In the genomic region with DNA sequence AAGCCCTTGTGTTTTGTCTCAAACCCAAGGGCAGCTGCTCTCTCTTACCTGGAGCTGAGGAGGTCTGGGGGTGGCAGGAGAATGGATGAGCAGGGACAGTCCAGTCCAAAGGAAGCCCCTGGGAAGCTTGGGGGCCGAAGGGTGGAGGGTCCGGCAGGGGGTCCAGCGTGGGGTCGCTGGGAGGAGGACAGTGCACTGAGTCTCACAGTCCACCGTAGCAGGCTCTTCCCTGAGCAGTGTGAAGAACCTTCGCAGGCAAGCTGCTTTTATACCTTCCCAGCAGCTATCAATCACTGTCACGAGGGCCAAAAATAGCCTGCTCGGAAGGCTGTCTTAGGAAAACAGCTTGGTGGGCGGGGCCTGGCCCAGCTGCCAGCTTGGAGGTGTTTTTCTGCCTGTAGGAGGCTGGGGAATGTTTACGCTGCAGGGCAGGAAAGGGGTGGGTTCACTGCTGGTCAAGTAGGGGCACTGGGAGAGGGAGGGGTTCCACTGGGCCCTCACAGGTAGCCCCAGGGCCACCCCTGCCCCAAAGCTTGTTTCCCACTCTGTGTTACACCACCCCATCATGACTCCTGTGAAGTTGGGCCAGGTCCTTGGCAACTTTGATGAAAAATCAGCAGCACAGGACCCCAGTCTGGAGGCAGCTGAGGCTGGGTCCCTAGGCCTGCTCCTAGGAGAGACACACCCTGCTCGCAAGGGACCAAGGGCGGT, we compare ENCODE assay signal across 9 cellular contexts. TPM values are rescaled to one million over a fixed set of nuclear protein-coding genes. Genes with fewer than 3 reads are reported as not detected.
DNase-seq lines count a peak whose midpoint lies in the region; ATAC-seq, FAIRE-seq and TF ChIP-seq lines count a peak whose summit lies in the region.
"Had no signal": no experiment of that assay in that cellular context is flagged by ENCODE, and none has a peak within 500 bp of the region (broad histone marks: within the 10 kb centered on the region; RNA-seq: fewer than 3 reads in every experiment).

A gene with protein sequence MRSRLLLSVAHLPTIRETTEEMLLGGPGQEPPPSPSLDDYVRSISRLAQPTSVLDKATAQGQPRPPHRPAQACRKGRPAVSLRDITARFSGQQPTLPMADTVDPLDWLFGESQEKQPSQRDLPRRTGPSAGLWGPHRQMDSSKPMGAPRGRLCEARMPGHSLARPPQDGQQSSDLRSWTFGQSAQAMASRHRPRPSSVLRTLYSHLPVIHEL (minus strand): TSS at position 240 of the 711 bp plus-strand sequence. CDS start 779 bp downstream, outside the sequence.

- no peak within 1 kb of the TSS for H2BK15ac ChIP-seq in mesendoderm (replicated peaks; ENCODE audit: low read depth)

- H3K4me1 Mint-ChIP-seq in activated CD4-positive, alpha-beta T cell treated with anti-CD3 and anti-CD28 coated beads for 36 hours, result peaks cover 5% of the 10 kb centered on the region

- peak within 1 kb of the TSS; percentile 33 for H2AK5ac ChIP-seq in mesendoderm (ENCODE audit: low read length)

- POLR2A ChIA-PET in activated CD4-positive, alpha-beta T cell treated with anti-CD3 and anti-CD28 coated beads for 36 hours (lab: Charles Lee), result no interaction called here

- ATAC-seq in activated CD4-positive, alpha-beta T cell treated with anti-CD3 and anti-CD28 coated beads for 36 hours, result peak; percentile 42

- peak within 1 kb of the TSS; percentile 75 for H3K23ac ChIP-seq in mesendoderm (ENCODE audit: low read length)

- H3K9me3 ChIP-seq in MM.1S (replicated peaks; ENCODE audit: insufficient read depth, low read length), result no peaks in the 10 kb centered on the region
- H3K9me3 ChIP-seq in SJCRH30 (replicated peaks), result no peaks in the 10 kb centered on the region
- H3K9me3 ChIP-seq in effector memory CD4-positive, alpha-beta T cell (ENCODE audit: control insufficient read depth, low read length), result no peaks in the 10 kb centered on the region

- 0 out of 2 replicates have a peak, but pooled peaks cover 4% of the 10 kb centered on the region for H3K36me3 ChIP-seq in MM.1S (replicated peaks; ENCODE audit: insufficient read depth, low read length)
- H3K36me3 ChIP-seq in SJCRH30, result no peaks in the 10 kb centered on the region
- no peaks in the 10 kb centered on the region for H3K36me3 ChIP-seq in mesendoderm (ENCODE audit: control insufficient read depth, insufficient read depth, low read length)
- no peaks in the 10 kb centered on the region for H3K36me3 ChIP-seq in effector memory CD4-positive, alpha-beta T cell (ENCODE audit: control insufficient read depth, insufficient read depth, low read length)

- peak within 1 kb of the TSS; percentile 33 for H3K27ac Mint-ChIP-seq in activated CD4-positive, alpha-beta T cell treated with anti-CD3 and anti-CD28 coated beads for 36 hours
- H3K27ac Mint-ChIP-seq: activated naive CD8-positive, alpha-beta T cell treated with anti-CD3 and anti-CD28 coated beads, Interleukin-2, amount 10 ng/mL, durations not matched to agents 7 days and 5 days had no signal

- no peak within 1 kb of the TSS for H3K4me3 Mint-ChIP-seq in activated CD4-positive, alpha-beta T cell treated with anti-CD3 and anti-CD28 coated beads for 36 hours
- H3K4me3 Mint-ChIP-seq: activated naive CD8-positive, alpha-beta T cell treated with anti-CD3 and anti-CD28 coated beads, Interleukin-2, amount 10 ng/mL, durations not matched to agents 7 days and 5 days had no signal

- intact Hi-C loops in activated CD4-positive, alpha-beta T cell treated with anti-CD3 and anti-CD28 coated beads for 36 hours (cut with DNase I, micrococcal nuclease), result no loop called here

- H3K79me2 ChIP-seq in MM.1S (ENCODE audit: low read length) (peaks cover 64% of the 10 kb centered on the region), mesendoderm (ENCODE audit: control insufficient read depth, insufficient read depth, low read length) (no peaks in the 10 kb centered on the region)

- H3K4me2 ChIP-seq in MM.1S (ENCODE audit: low read depth, low read length) (peak within 1 kb of the TSS; percentile 79), mesendoderm (ENCODE audit: low read length) (no peak within 1 kb of the TSS)

- FAIRE-seq in urothelium cell line (lab: Jason Lieb, UNC), result peak; percentile 35

- H4K8ac ChIP-seq in mesendoderm (ENCODE audit: low read depth, low read length), result no peak within 1 kb of the TSS

- peak; percentile 63 for DNase-seq in activated CD4-positive, alpha-beta T cell treated with anti-CD3 and anti-CD28 coated beads for 36 hours
- DNase-seq in activated CD4-positive, alpha-beta T cell treated with anti-CD3 and anti-CD28 coated beads, Interleukin-2, amount 50 U/mL, for 4 hours, result no peak
- DNase-seq in MM.1S (peak; percentile 87), SJCRH30 (peak; percentile 77 to 81), epithelial cell of prostate (ENCODE audit: low read depth, low spot score) (peak; percentile 78), mesendoderm (peak; percentile 94), urothelium cell line (ENCODE audit: low spot score) (peak; percentile 92)
- no peak for DNase-seq in effector memory CD4-positive, alpha-beta T cell
- DNase-seq: activated naive CD8-positive, alpha-beta T cell treated with anti-CD3 and anti-CD28 coated beads, Interleukin-2, amount 10 ng/mL, durations not matched to agents 7 days and 5 days had no signal

- H3K27me3 Mint-ChIP-seq in activated CD4-positive, alpha-beta T cell treated with anti-CD3 and anti-CD28 coated beads for 36 hours, result no peaks in the 10 kb centered on the region
- H3K27me3 Mint-ChIP-seq: activated naive CD8-positive, alpha-beta T cell treated with anti-CD3 and anti-CD28 coated beads, Interleukin-2, amount 10 ng/mL, durations not matched to agents 7 days and 5 days had no signal

- H2BK120ac ChIP-seq in mesendoderm (ENCODE audit: low read depth, low read length), result no peak within 1 kb of the TSS

- no peak within 1 kb of the TSS for H4K5ac ChIP-seq in mesendoderm (ENCODE audit: low read length)

- H3K9me2 ChIP-seq in MM.1S (replicated peaks; ENCODE audit: insufficient read depth, low read length), result no peaks in the 10 kb centered on the region

- H3K27me3 ChIP-seq in MM.1S (replicated peaks; ENCODE audit: insufficient read depth, low read length) (no peaks in the 10 kb centered on the region), SJCRH30 (no peaks in the 10 kb centered on the region), mesendoderm (ENCODE audit: insufficient read depth, low read length, poor library complexity) (no peaks in the 10 kb centered on the region)
- H3K27me3 ChIP-seq in effector memory CD4-positive, alpha-beta T cell (replicated peaks; ENCODE audit: control insufficient read depth, insufficient read depth, low read length, poor library complexity, severe bottlenecking), result no peaks in the 10 kb centered on the region

- H3K4ac ChIP-seq in mesendoderm (ENCODE audit: low read depth, low read length), result peak within 1 kb of the TSS; percentile 42

- peak within 1 kb of the TSS; percentile 56 for H3K9ac ChIP-seq in MM.1S (ENCODE audit: low read length)
- H3K9ac ChIP-seq in mesendoderm (ENCODE audit: low read length), result peak within 1 kb of the TSS; percentile 14

- no peak within 1 kb of the TSS for H2AFZ ChIP-seq in MM.1S (ENCODE audit: low read length)

- peaks cover 51% of the 10 kb centered on the region for H3K4me1 ChIP-seq in MM.1S (ENCODE audit: low read length)
- peaks cover 46% of the 10 kb centered on the region for H3K4me1 ChIP-seq in SJCRH30
- peaks cover 12% of the 10 kb centered on the region for H3K4me1 ChIP-seq in mesendoderm (ENCODE audit: control insufficient read depth, low read depth, low read length)
- H3K4me1 ChIP-seq in effector memory CD4-positive, alpha-beta T cell (ENCODE audit: control insufficient read depth, insufficient read depth, low read length, poor library complexity, severe bottlenecking), result peaks cover 8% of the 10 kb centered on the region

- no peaks in the 10 kb centered on the region for H3K79me1 ChIP-seq in mesendoderm (ENCODE audit: low read length)

- H3K4me3 ChIP-seq in MM.1S (ENCODE audit: low read length) (peak within 1 kb of the TSS; percentile 59), SJCRH30 (no peak within 1 kb of the TSS), mesendoderm (ENCODE audit: low read length) (no peak within 1 kb of the TSS)
- H3K4me3 ChIP-seq in effector memory CD4-positive, alpha-beta T cell (ENCODE audit: insufficient read depth, low read depth, low read length, poor library complexity, severe bottlenecking), result no peak within 1 kb of the TSS

- H3K27ac ChIP-seq in MM.1S (ENCODE audit: low read length) (peak within 1 kb of the TSS; percentile 55; the same call in 1 of the 2 replicates), SJCRH30 (peak within 1 kb of the TSS; percentile 55), epithelial cell of prostate (peak within 1 kb of the TSS; percentile 91), mesendoderm (ENCODE audit: low read depth, low read length) (no peak within 1 kb of the TSS)
- no peak within 1 kb of the TSS for H3K27ac ChIP-seq in effector memory CD4-positive, alpha-beta T cell (ENCODE audit: insufficient read depth, low read length, poor library complexity, severe bottlenecking)

- no peaks in the 10 kb centered on the region for H3K36me3 Mint-ChIP-seq in activated CD4-positive, alpha-beta T cell treated with anti-CD3 and anti-CD28 coated beads for 36 hours (ENCODE audit: low read depth)
- H3K36me3 Mint-ChIP-seq: activated naive CD8-positive, alpha-beta T cell treated with anti-CD3 and anti-CD28 coated beads, Interleukin-2, amount 10 ng/mL, durations not matched to agents 7 days and 5 days had no signal

- H3K56ac ChIP-seq in mesendoderm (ENCODE audit: low read length), result peak within 1 kb of the TSS; percentile 76

- H4K20me1 ChIP-seq in MM.1S (ENCODE audit: insufficient read depth, low read length), result no peaks in the 10 kb centered on the region

- CTCF ChIA-PET in activated CD4-positive, alpha-beta T cell treated with anti-CD3 and anti-CD28 coated beads for 36 hours (lab: Charles Lee), result interaction anchor here (0.6 to 2.0 kb wide), 3 partner anchors 26 to 46 kb away, joined by 3 to 11 read pairs (median 3); no protein-coding TSS in a partner anchor

- TF ChIP-seq CTCF in MM.1S (IDR thresholded peaks at IDR 0.05; ENCODE audit: low read length), result no peak

- peaks cover 14% of the 10 kb centered on the region for H3F3A ChIP-seq in MM.1S (ENCODE audit: insufficient read depth, low read length)

- no peak within 1 kb of the TSS for H2BK5ac ChIP-seq in mesendoderm (ENCODE audit: low read length)

- no peaks in the 10 kb centered on the region for H3K9me3 Mint-ChIP-seq in activated CD4-positive, alpha-beta T cell treated with anti-CD3 and anti-CD28 coated beads for 36 hours (ENCODE audit: low read depth)
- H3K9me3 Mint-ChIP-seq: activated naive CD8-positive, alpha-beta T cell treated with anti-CD3 and anti-CD28 coated beads, Interleukin-2, amount 10 ng/mL, durations not matched to agents 7 days and 5 days had no signal

- no CpG with 5 or more reads among the region's 12 CpGs for WGBS in mesendoderm (ENCODE audit: extremely low coverage, insufficient coverage, low lambda C conversion rate)

- H3K18ac ChIP-seq in mesendoderm (ENCODE audit: low read length), result peak within 1 kb of the TSS; percentile 47

RNA-seq across cellular contexts. Expression of the gene that starts here (rescaled TPM):
- under 1 TPM; 0.28 to 0.34 TPM for total RNA-seq in activated CD4-positive, alpha-beta T cell treated with anti-CD3 and anti-CD28 coated beads for 36 hours
- 0.24 and 0.25 TPM in 2 replicates for total RNA-seq in SJCRH30 (2014; rRNA removed; shearing (Covaris generic))
- 0.10 TPM for polyA plus RNA-seq in mesendoderm (2013, experiment 1 of 2)
- polyA plus RNA-seq in mesendoderm (2013, experiment 2 of 2), result 0.10 TPM

Comparison
In these comparisons a context has a peak if more than half of its experiments do, and no peak if none do; other contexts are left out.
1. Peak in DNase-seq and ATAC-seq in activated CD4-positive, alpha-beta T cell treated with anti-CD3 and anti-CD28 coated beads for 36 hours; RNA of the gene not detected or under 1 TPM.
2. Peak in DNase-seq and H3K27ac ChIP-seq in SJCRH30; RNA of the gene not detected or under 1 TPM.
3. DNase-seq: peak in MM.1S (single experiment), epithelial cell of prostate (single experiment), mesendoderm (single experiment) and urothelium cell line (single experiment); none in activated CD4-positive, alpha-beta T cell treated with anti-CD3 and anti-CD28 coated beads, Interleukin-2, amount 50 U/mL, for 4 hours (0 of 2) and effector memory CD4-positive, alpha-beta T cell (0 of 3).
4. H3K27ac ChIP-seq: peak in MM.1S (single experiment) and epithelial cell of prostate (single experiment); none in mesendoderm (single experiment) and effector memory CD4-positive, alpha-beta T cell (single experiment).